ENCODE assay signal across 8 cellular contexts in the genomic region with DNA sequence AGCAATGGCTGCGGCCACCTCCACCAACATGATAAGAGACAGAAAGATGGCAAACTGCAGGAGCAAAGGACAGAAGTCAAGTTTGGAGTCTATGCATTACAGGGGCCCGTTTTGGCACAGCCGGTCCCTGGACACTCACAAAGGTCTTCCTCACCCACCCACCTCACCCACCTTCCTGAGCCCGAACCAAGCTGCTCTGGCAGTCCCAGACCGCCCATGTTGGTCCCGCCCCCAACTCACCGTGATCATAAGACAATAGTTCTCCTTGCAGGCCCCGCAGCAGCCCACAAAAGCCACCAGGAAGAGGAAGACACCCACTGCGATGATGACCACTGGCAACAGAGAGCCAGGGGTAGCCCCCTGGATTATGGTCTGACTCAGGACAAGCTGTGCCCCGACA. TPM values are rescaled to one million over a fixed set of nuclear protein-coding genes. Genes with fewer than 3 reads are reported as not detected.
DNase-seq lines count a peak whose midpoint lies in the region; ATAC-seq, FAIRE-seq and TF ChIP-seq lines count a peak whose summit lies in the region.
"Had no signal": no experiment of that assay in that cellular context is flagged by ENCODE, and none has a peak within 500 bp of the region (broad histone marks: within the 10 kb centered on the region; RNA-seq: fewer than 3 reads in every experiment).

No MANE protein-coding gene starts in this region.

- H3K4me1 Mint-ChIP-seq in IgD-negative memory B cell, result peaks cover 31 to 37% (median 35%) of the 10 kb centered on the region in 3 donors
- H3K4me1 Mint-ChIP-seq in stimulated activated naive B cell treated with anti-CD40 and anti-IgM and Interleukin-4, amounts not matched to agents 10 μg/mL and 1 μg/mL and 100 μg/mL, for 72 hours, result peaks cover 37 to 52% of the 10 kb centered on the region in 2 donors

- peak overlapping the region; percentile 67 to 87 (median 75) for H3K27ac Mint-ChIP-seq in IgD-negative memory B cell
- H3K27ac Mint-ChIP-seq in stimulated activated naive B cell treated with anti-CD40 and anti-IgM and Interleukin-4, amounts not matched to agents 10 μg/mL and 1 μg/mL and 100 μg/mL, for 72 hours, result peak overlapping the region; percentile 65

- intact Hi-C loops in kidney (cut with DNase I), result no loop called here

- DNase-seq in kidney, result peak; percentile 78
- DNase-seq in stimulated activated naive B cell treated with anti-CD40 and anti-IgM and Interleukin-4, amounts not matched to agents 10 μg/mL and 1 μg/mL and 100 μg/mL, for 72 hours, result no peak
- no peak for DNase-seq in SIG-M5 (lab: John Stamatoyannopoulos, UW)
- DNase-seq in stimulated activated CD4-positive, alpha-beta T cell treated with anti-CD3 and anti-CD28 coated beads, Interleukin-4, amount 100 ng/mL, for 1 hour, result no peak
- DNase-seq in MV-4-11 (lab: John Stamatoyannopoulos, UW), result no peak
- DNase-seq: NCI-H82 had no signal

- no peaks in the 10 kb centered on the region for H3K27me3 Mint-ChIP-seq in IgD-negative memory B cell
- H3K27me3 Mint-ChIP-seq in stimulated activated naive B cell treated with anti-CD40 and anti-IgM and Interleukin-4, amounts not matched to agents 10 μg/mL and 1 μg/mL and 100 μg/mL, for 72 hours, result no peaks in the 10 kb centered on the region

- peaks cover 26 to 34% of the 10 kb centered on the region in 2 donors for H3K4me1 ChIP-seq in kidney (ENCODE audit: control insufficient read depth in 1 of 2, insufficient read depth in 1 of 2, low read depth in 1 of 2, low read length in 2 of 2)

- no peaks in the 10 kb centered on the region for H3K9me3 Mint-ChIP-seq in IgD-negative memory B cell
- no peaks in the 10 kb centered on the region for H3K9me3 Mint-ChIP-seq in stimulated activated naive B cell treated with anti-CD40 and anti-IgM and Interleukin-4, amounts not matched to agents 10 μg/mL and 1 μg/mL and 100 μg/mL, for 72 hours

- no peaks in the 10 kb centered on the region for H3K36me3 Mint-ChIP-seq in IgD-negative memory B cell
- peaks cover 13 to 35% of the 10 kb centered on the region in 2 donors for H3K36me3 Mint-ChIP-seq in stimulated activated naive B cell treated with anti-CD40 and anti-IgM and Interleukin-4, amounts not matched to agents 10 μg/mL and 1 μg/mL and 100 μg/mL, for 72 hours

- no peak for ATAC-seq in stimulated activated naive B cell treated with anti-CD40 and anti-IgM and Interleukin-4, amounts not matched to agents 10 μg/mL and 1 μg/mL and 100 μg/mL, for 72 hours (replicated peaks)

- H3K27ac ChIP-seq in angular gyrus (ENCODE audit: low read depth, low read length) (peak overlapping the region; percentile 44), kidney (ENCODE audit: low read depth in 2 of 2, low read length in 2 of 2) (peak overlapping the region; percentile 71 to 99)

- H3K36me3 ChIP-seq in kidney (ENCODE audit: control insufficient read depth in 1 of 2, insufficient read depth in 2 of 2, low read length in 2 of 2), result peaks cover 11 to 33% of the 10 kb centered on the region in 2 donors

- TF ChIP-seq CTCF in kidney (IDR thresholded peaks at IDR 0.05; ENCODE audit: borderline replicate concordance, extremely low read depth, insufficient read depth), result no peak

- peak overlapping the region; percentile 78 to 87 for H3K4me3 ChIP-seq in kidney (ENCODE audit: low read length in 2 of 2)

- FAIRE-seq in kidney (lab: Jason Lieb, UNC), result no peak

- peak overlapping the region; percentile 80 to 94 (median 90) for H3K4me3 Mint-ChIP-seq in IgD-negative memory B cell
- H3K4me3 Mint-ChIP-seq in stimulated activated naive B cell treated with anti-CD40 and anti-IgM and Interleukin-4, amounts not matched to agents 10 μg/mL and 1 μg/mL and 100 μg/mL, for 72 hours, result peak overlapping the region; percentile 90 to 95

- peak overlapping the region; percentile 66 to 93 for H3K9ac ChIP-seq in kidney (ENCODE audit: low read length in 2 of 2)

- H3K9me3 ChIP-seq in kidney (ENCODE audit: control insufficient read depth in 1 of 2, low read length in 2 of 2), result no peaks in the 10 kb centered on the region

RNA-seq across cellular contexts. Expression of a gene that starts 1.9 kb away (rescaled TPM):
- polyA plus RNA-seq in IgD-negative memory B cell (171 TPM), kidney (ENCODE audit: insufficient read depth, low read depth, low replicate concordance) (1,381 TPM)
- 1,130 TPM for total RNA-seq in kidney

RNA-seq across cellular contexts. Expression of a gene that starts 6.7 kb away (rescaled TPM):
- polyA plus RNA-seq in IgD-negative memory B cell (2.2 TPM), kidney (ENCODE audit: insufficient read depth, low read depth, low replicate concordance) (30.2 TPM)
- total RNA-seq in kidney, result 11.1 TPM

RNA-seq across cellular contexts. Expression of a gene that starts 11.1 kb away (rescaled TPM):
- polyA plus RNA-seq in IgD-negative memory B cell (174 TPM), kidney (ENCODE audit: insufficient read depth, low read depth, low replicate concordance) (451 TPM)
- total RNA-seq in kidney, result 116 TPM

RNA-seq across cellular contexts. Expression of a gene that starts 16.0 kb away (rescaled TPM):
- 1.1 TPM for polyA plus RNA-seq in IgD-negative memory B cell
- 6.2 TPM for total RNA-seq in kidney
- 3.4 TPM for polyA plus RNA-seq in kidney (ENCODE audit: insufficient read depth, low read depth, low replicate concordance)

RNA-seq across cellular contexts. Expression of a gene that starts 19.2 kb away (rescaled TPM):
- polyA plus RNA-seq in IgD-negative memory B cell (0.13 TPM), kidney (ENCODE audit: insufficient read depth, low read depth, low replicate concordance) (26.2 TPM)
- total RNA-seq in kidney, result 66.3 TPM
